Comparison of ENCODE assay signal across 18 cellular contexts in genomic region chr12:49764126-49764525, GRCh38. TPM values are rescaled to one million over a fixed set of nuclear protein-coding genes. Genes with fewer than 3 reads are reported as not detected.
DNase-seq lines count a peak whose midpoint lies in the region; ATAC-seq and TF ChIP-seq lines count a peak whose summit lies in the region.
"Had no signal": no experiment of that assay in that cellular context is flagged by ENCODE, and none has a peak within 500 bp of the region (broad histone marks: within the 10 kb centered on the region; RNA-seq: fewer than 3 reads in every experiment).

No MANE protein-coding gene starts in this region.

- H3K27me3 ChIP-seq in Loucy (ENCODE audit: insufficient read depth, low read length, poor library complexity, severe bottlenecking): no peaks in the 10 kb centered on the region
- H3K27me3 ChIP-seq: adrenal gland, dorsolateral prefrontal cortex had no signal

- H3K4me1 ChIP-seq in Loucy (ENCODE audit: insufficient read depth, low read length, poor library complexity, severe bottlenecking): peaks cover 44% of the 10 kb centered on the region
- H3K4me1 ChIP-seq: HAP-1 had no signal

- intact Hi-C loops in posterior vena cava (cut with DNase I): no loop called here

- H3K9me3 ChIP-seq in Loucy (ENCODE audit: insufficient read depth, low read depth, low read length): no peaks in the 10 kb centered on the region
- H3K9me3 ChIP-seq: adrenal gland, HAP-1 had no signal

- peaks cover 51% of the 10 kb centered on the region for H3K36me3 ChIP-seq in Loucy (ENCODE audit: insufficient read depth, low read length)

- H4K20me1 ChIP-seq in Loucy (ENCODE audit: insufficient read depth, low read length, poor library complexity, severe bottlenecking): peaks cover 26% of the 10 kb centered on the region

- H3K4me3 Mint-ChIP-seq in activated CD8-positive, alpha-beta memory T cell treated with anti-CD3 and anti-CD28 coated beads, Interleukin-2, amount 10 ng/mL, durations not matched to agents 7 days and 5 days: no peak overlapping the region
- no peak overlapping the region for H3K4me3 Mint-ChIP-seq in central memory CD8-positive, alpha-beta T cell
- H3K4me3 Mint-ChIP-seq: naive B cell had no signal

- peak overlapping the region; percentile 63 for H3K9ac ChIP-seq in Loucy (ENCODE audit: low read depth, low read length, poor library complexity, severe bottlenecking)

- H3K27ac Mint-ChIP-seq in activated CD8-positive, alpha-beta memory T cell treated with anti-CD3 and anti-CD28 coated beads, Interleukin-2, amount 10 ng/mL, durations not matched to agents 7 days and 5 days: peak overlapping the region; percentile 85
- peak overlapping the region; percentile 54 for H3K27ac Mint-ChIP-seq in central memory CD8-positive, alpha-beta T cell (ENCODE audit: low read depth)

- ATAC-seq in activated CD8-positive, alpha-beta memory T cell treated with anti-CD3 and anti-CD28 coated beads, Interleukin-2, amount 10 ng/mL, durations not matched to agents 7 days and 5 days: no peak
- ATAC-seq in central memory CD8-positive, alpha-beta T cell (replicated peaks; ENCODE audit: extremely low read depth, poor library complexity, severe bottlenecking): no peak
- ATAC-seq in GM21423 (IDR thresholded peaks at IDR 0.05; ENCODE audit: unreplicated experiment): no peak
- ATAC-seq in GM18870 (IDR thresholded peaks at IDR 0.05; ENCODE audit: unreplicated experiment): no peak

- H3K4me2 ChIP-seq in Loucy (ENCODE audit: low read depth, low read length, poor library complexity, severe bottlenecking): peak overlapping the region; percentile 72

- no peaks in the 10 kb centered on the region for H3K9me3 Mint-ChIP-seq in activated CD8-positive, alpha-beta memory T cell treated with anti-CD3 and anti-CD28 coated beads, Interleukin-2, amount 10 ng/mL, durations not matched to agents 7 days and 5 days (ENCODE audit: low read depth)
- H3K9me3 Mint-ChIP-seq in central memory CD8-positive, alpha-beta T cell: no peaks in the 10 kb centered on the region
- H3K9me3 Mint-ChIP-seq: naive B cell had no signal

- H3K36me3 Mint-ChIP-seq in activated CD8-positive, alpha-beta memory T cell treated with anti-CD3 and anti-CD28 coated beads, Interleukin-2, amount 10 ng/mL, durations not matched to agents 7 days and 5 days: peaks cover 44% of the 10 kb centered on the region
- peaks cover 75% of the 10 kb centered on the region for H3K36me3 Mint-ChIP-seq in central memory CD8-positive, alpha-beta T cell (ENCODE audit: insufficient read depth)

- peak overlapping the region; percentile 43 for H3K4me3 ChIP-seq in Loucy (ENCODE audit: low read length, poor library complexity, severe bottlenecking)
- H3K4me3 ChIP-seq: adrenal gland, dorsolateral prefrontal cortex, HAP-1 had no signal

- peaks cover 37% of the 10 kb centered on the region for H3F3A ChIP-seq in Loucy (ENCODE audit: low read depth)

- no peaks in the 10 kb centered on the region for H3K9me2 ChIP-seq in Loucy (replicated peaks; ENCODE audit: low read depth, low read length)

- CTCF ChIA-PET in activated CD8-positive, alpha-beta memory T cell treated with anti-CD3 and anti-CD28 coated beads, Interleukin-2, amount 10 ng/mL, durations not matched to agents 7 days and 5 days (lab: Charles Lee): interaction anchor here (0.7 to 4.9 kb wide), 9 partner anchors 9 to 126 kb away, joined by 3 to 81 read pairs (median 3); partner anchors contain the start of gene TMBIM6

- TF ChIP-seq CTCF in Loucy (conservative IDR thresholded peaks at IDR 0.05; ENCODE audit: low read length): no peak

- DNase-seq in activated CD8-positive, alpha-beta memory T cell treated with anti-CD3 and anti-CD28 coated beads, Interleukin-2, amount 10 ng/mL, durations not matched to agents 7 days and 5 days: no peak
- no peak for DNase-seq in activated CD8-positive, alpha-beta memory T cell treated with anti-CD3 and anti-CD28 coated beads, Interleukin-2, amount 50 U/mL, for 4 hours
- no peak for DNase-seq in central memory CD8-positive, alpha-beta T cell (ENCODE audit: low spot score in 2 of 2)
- DNase-seq in posterior vena cava (ENCODE audit: low spot score): peak; percentile 20
- DNase-seq in activated effector memory CD4-positive, alpha-beta T cell treated with anti-CD3 and anti-CD28 coated beads, Interleukin-2, amount 50 U/mL, for 16 hours: no peak
- DNase-seq: ACHN, DND-41, dorsolateral prefrontal cortex, glutamatergic neuron, Karpas-422, naive B cell, NCI-H1105 treated with DMSO at 0.1 percent for 48 hours, NCI-H774 had no signal

- no peaks in the 10 kb centered on the region for H3K27me3 Mint-ChIP-seq in activated CD8-positive, alpha-beta memory T cell treated with anti-CD3 and anti-CD28 coated beads, Interleukin-2, amount 10 ng/mL, durations not matched to agents 7 days and 5 days
- no peaks in the 10 kb centered on the region for H3K27me3 Mint-ChIP-seq in central memory CD8-positive, alpha-beta T cell

- H3K79me2 ChIP-seq in Loucy (ENCODE audit: insufficient read depth, low read length): peaks cover under 1% of the 10 kb centered on the region

- H3K4me1 Mint-ChIP-seq in activated CD8-positive, alpha-beta memory T cell treated with anti-CD3 and anti-CD28 coated beads, Interleukin-2, amount 10 ng/mL, durations not matched to agents 7 days and 5 days: peaks cover 49% of the 10 kb centered on the region
- peaks cover 46% of the 10 kb centered on the region for H3K4me1 Mint-ChIP-seq in central memory CD8-positive, alpha-beta T cell

- no peak overlapping the region for H2AFZ ChIP-seq in Loucy (ENCODE audit: low read length)

RNA-seq across cellular contexts. Expression of gene TMBIM6, which starts 22.8 kb away (rescaled TPM):
- total RNA-seq in activated CD8-positive, alpha-beta memory T cell treated with anti-CD3 and anti-CD28 coated beads, Interleukin-2, amount 10 ng/mL, durations not matched to agents 7 days and 5 days: 100 to 1,000 TPM; 396 to 524 TPM
- 100 to 1,000 TPM; 285 to 313 TPM for total RNA-seq in posterior vena cava

RNA-seq across cellular contexts. Expression of gene FMNL3, which starts 56.9 kb away (rescaled TPM):
- total RNA-seq in activated CD8-positive, alpha-beta memory T cell treated with anti-CD3 and anti-CD28 coated beads, Interleukin-2, amount 10 ng/mL, durations not matched to agents 7 days and 5 days: 10 to 100 TPM; 44.2 to 50.5 TPM
- 10 to 100 TPM; 16.6 to 27.9 TPM for total RNA-seq in posterior vena cava
